In the genomic region with DNA sequence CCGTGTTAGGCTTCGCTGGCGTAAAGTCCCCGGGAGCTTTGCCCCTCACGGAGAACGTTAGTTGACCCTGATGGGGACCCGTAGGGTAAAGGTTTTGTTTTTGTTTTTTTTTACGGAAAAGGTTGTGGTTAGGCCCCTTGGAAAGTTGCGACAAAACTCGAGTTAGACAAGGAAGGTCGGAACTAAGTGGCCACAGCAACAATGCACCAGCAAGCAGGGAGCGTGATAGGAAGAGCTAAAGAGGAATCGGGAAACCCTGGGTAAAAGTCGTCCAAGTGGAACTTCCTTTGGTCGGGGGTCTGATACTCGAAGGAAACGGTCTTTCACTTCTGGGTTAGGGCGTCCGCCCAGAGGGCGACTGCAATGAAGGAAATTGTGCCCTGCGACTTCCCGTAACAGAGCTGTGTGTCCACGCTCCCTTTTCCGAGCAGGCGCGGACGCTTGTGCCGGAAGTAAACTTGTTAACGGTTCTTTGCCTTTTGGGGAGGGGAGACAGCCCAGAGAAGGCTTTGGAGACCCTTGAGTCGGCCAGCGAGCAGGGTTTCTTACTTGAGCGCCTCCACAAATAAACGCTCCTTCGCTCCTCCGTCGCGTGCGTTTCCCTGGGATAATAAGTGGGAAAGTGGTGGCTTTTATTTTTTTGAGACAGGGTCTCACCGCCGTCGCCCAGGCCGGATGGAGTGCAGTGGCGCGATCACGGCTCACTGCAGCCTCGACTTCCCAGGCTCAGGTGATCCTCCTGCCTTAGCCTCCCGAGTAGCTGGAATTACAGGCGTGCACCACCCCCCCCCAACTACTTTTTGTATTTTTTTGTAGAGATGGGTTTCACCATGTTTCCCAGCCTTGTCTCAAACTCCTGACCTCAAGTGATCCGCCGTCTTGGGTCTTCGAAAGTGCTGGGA, we compare ENCODE assay signal across 1 cellular context.
TF ChIP-seq lines count a peak whose summit lies in the region.

No MANE protein-coding gene starts in this region.

TF ChIP-seq in GM12878, 131 proteins besides CTCF, POLR2A, EP300 and RAD21 (continued from another document):
- TF ChIP-seq, protein P1, sequence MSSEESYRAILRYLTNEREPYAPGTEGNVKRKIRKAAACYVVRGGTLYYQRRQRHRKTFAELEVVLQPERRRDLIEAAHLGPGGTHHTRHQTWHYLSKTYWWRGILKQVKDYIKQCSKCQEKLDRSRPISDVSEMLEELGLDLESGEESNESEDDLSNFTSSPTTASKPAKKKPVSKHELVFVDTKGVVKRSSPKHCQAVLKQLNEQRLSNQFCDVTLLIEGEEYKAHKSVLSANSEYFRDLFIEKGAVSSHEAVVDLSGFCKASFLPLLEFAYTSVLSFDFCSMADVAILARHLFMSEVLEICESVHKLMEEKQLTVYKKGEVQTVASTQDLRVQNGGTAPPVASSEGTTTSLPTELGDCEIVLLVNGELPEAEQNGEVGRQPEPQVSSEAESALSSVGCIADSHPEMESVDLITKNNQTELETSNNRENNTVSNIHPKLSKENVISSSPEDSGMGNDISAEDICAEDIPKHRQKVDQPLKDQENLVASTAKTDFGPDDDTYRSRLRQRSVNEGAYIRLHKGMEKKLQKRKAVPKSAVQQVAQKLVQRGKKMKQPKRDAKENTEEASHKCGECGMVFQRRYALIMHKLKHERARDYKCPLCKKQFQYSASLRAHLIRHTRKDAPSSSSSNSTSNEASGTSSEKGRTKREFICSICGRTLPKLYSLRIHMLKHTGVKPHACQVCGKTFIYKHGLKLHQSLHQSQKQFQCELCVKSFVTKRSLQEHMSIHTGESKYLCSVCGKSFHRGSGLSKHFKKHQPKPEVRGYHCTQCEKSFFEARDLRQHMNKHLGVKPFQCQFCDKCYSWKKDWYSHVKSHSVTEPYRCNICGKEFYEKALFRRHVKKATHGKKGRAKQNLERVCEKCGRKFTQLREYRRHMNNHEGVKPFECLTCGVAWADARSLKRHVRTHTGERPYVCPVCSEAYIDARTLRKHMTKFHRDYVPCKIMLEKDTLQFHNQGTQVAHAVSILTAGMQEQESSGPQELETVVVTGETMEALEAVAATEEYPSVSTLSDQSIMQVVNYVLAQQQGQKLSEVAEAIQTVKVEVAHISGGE (CRISPR knock-in tag; IDR thresholded peaks at IDR 0.05) = no peak; the same call in 1 of the 2 replicates
- peak; percentile 80 for TF ChIP-seq POLR2AphosphoS5 (IDR thresholded peaks at IDR 0.05; ENCODE audit: low read length)
- TF ChIP-seq PAX5 (IDR thresholded peaks at IDR 0.05; ENCODE audit: borderline replicate concordance, low read depth, low read length) = peak; percentile 87
- peak; percentile 51 for TF ChIP-seq EED (IDR thresholded peaks at IDR 0.05; ENCODE audit: low read depth)
- TF ChIP-seq BHLHE40 (IDR thresholded peaks at IDR 0.05; ENCODE audit: borderline replicate concordance in 1 of 2, low read depth in 2 of 2, low read length in 1 of 2) = peak in 1 of 2 experiments; percentile 2; a peak in 1 of 4 replicates
- TF ChIP-seq, protein P2, sequence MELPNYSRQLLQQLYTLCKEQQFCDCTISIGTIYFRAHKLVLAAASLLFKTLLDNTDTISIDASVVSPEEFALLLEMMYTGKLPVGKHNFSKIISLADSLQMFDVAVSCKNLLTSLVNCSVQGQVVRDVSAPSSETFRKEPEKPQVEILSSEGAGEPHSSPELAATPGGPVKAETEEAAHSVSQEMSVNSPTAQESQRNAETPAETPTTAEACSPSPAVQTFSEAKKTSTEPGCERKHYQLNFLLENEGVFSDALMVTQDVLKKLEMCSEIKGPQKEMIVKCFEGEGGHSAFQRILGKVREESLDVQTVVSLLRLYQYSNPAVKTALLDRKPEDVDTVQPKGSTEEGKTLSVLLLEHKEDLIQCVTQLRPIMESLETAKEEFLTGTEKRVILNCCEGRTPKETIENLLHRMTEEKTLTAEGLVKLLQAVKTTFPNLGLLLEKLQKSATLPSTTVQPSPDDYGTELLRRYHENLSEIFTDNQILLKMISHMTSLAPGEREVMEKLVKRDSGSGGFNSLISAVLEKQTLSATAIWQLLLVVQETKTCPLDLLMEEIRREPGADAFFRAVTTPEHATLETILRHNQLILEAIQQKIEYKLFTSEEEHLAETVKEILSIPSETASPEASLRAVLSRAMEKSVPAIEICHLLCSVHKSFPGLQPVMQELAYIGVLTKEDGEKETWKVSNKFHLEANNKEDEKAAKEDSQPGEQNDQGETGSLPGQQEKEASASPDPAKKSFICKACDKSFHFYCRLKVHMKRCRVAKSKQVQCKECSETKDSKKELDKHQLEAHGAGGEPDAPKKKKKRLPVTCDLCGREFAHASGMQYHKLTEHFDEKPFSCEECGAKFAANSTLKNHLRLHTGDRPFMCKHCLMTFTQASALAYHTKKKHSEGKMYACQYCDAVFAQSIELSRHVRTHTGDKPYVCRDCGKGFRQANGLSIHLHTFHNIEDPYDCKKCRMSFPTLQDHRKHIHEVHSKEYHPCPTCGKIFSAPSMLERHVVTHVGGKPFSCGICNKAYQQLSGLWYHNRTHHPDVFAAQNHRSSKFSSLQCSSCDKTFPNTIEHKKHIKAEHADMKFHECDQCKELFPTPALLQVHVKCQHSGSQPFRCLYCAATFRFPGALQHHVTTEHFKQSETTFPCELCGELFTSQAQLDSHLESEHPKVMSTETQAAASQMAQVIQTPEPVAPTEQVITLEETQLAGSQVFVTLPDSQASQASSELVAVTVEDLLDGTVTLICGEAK (IDR thresholded peaks at IDR 0.05; ENCODE audit: borderline replicate concordance) = peak; percentile 75; the same call in 1 of the 2 replicates
- TF ChIP-seq GABPA (IDR thresholded peaks at IDR 0.05; ENCODE audit: low read depth) = peak; percentile 69
- TF ChIP-seq HDGF (IDR thresholded peaks at IDR 0.05) = 0 out of 2 replicates have a peak, but pooled peaks have one; percentile 18
- TF ChIP-seq MEF2B (IDR thresholded peaks at IDR 0.05; ENCODE audit: partially characterized antibody, poor library complexity, severe bottlenecking) = peak; percentile 35
- peak; percentile 55; the same call in 1 of the 2 replicates for TF ChIP-seq SPI1 (IDR thresholded peaks at IDR 0.05; ENCODE audit: borderline replicate concordance, insufficient read depth, low read depth, low read length)
- TF ChIP-seq, protein P3, sequence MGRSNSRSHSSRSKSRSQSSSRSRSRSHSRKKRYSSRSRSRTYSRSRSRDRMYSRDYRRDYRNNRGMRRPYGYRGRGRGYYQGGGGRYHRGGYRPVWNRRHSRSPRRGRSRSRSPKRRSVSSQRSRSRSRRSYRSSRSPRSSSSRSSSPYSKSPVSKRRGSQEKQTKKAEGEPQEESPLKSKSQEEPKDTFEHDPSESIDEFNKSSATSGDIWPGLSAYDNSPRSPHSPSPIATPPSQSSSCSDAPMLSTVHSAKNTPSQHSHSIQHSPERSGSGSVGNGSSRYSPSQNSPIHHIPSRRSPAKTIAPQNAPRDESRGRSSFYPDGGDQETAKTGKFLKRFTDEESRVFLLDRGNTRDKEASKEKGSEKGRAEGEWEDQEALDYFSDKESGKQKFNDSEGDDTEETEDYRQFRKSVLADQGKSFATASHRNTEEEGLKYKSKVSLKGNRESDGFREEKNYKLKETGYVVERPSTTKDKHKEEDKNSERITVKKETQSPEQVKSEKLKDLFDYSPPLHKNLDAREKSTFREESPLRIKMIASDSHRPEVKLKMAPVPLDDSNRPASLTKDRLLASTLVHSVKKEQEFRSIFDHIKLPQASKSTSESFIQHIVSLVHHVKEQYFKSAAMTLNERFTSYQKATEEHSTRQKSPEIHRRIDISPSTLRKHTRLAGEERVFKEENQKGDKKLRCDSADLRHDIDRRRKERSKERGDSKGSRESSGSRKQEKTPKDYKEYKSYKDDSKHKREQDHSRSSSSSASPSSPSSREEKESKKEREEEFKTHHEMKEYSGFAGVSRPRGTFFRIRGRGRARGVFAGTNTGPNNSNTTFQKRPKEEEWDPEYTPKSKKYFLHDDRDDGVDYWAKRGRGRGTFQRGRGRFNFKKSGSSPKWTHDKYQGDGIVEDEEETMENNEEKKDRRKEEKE (IDR thresholded peaks at IDR 0.05) = no peak
- TF ChIP-seq FOXK2 (IDR thresholded peaks at IDR 0.05) = peak; percentile 66
- peak; percentile 22; the same call in 1 of the 2 replicates for TF ChIP-seq DPF2 (IDR thresholded peaks at IDR 0.05)
- TF ChIP-seq, protein P4, sequence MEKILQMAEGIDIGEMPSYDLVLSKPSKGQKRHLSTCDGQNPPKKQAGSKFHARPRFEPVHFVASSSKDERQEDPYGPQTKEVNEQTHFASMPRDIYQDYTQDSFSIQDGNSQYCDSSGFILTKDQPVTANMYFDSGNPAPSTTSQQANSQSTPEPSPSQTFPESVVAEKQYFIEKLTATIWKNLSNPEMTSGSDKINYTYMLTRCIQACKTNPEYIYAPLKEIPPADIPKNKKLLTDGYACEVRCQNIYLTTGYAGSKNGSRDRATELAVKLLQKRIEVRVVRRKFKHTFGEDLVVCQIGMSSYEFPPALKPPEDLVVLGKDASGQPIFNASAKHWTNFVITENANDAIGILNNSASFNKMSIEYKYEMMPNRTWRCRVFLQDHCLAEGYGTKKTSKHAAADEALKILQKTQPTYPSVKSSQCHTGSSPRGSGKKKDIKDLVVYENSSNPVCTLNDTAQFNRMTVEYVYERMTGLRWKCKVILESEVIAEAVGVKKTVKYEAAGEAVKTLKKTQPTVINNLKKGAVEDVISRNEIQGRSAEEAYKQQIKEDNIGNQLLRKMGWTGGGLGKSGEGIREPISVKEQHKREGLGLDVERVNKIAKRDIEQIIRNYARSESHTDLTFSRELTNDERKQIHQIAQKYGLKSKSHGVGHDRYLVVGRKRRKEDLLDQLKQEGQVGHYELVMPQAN (conservative IDR thresholded peaks at IDR 0.05) = peak; percentile 82; the same call in 1 of the 2 replicates
- TF ChIP-seq MYB (IDR thresholded peaks at IDR 0.05; ENCODE audit: borderline replicate concordance, low read depth, low read length) = peak; percentile 35; the same call in 1 of the 2 replicates
- TF ChIP-seq, protein P5, sequence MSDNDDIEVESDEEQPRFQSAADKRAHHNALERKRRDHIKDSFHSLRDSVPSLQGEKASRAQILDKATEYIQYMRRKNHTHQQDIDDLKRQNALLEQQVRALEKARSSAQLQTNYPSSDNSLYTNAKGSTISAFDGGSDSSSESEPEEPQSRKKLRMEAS (IDR thresholded peaks at IDR 0.05; ENCODE audit: low read depth, low read length) = 0 out of 2 replicates have a peak, but pooled peaks have one; percentile 65
